22 cellular contexts compared by ENCODE assay signal in genomic region chr3:152458023-152458724, GRCh38.
DNase-seq lines count a peak whose midpoint lies in the region; ATAC-seq and TF ChIP-seq lines count a peak whose summit lies in the region.
"Had no signal": no experiment of that assay in that cellular context is flagged by ENCODE, and none has a peak within 500 bp of the region (broad histone marks: within the 10 kb centered on the region; RNA-seq: fewer than 3 reads in every experiment).

No MANE protein-coding gene starts in this region.

- POLR2A ChIA-PET in activated CD4-positive, alpha-beta memory T cell treated with anti-CD3 and anti-CD28 coated beads, Interleukin-2, amount 10 ng/mL, durations not matched to agents 7 days and 5 days (lab: Charles Lee), result interaction anchor here (0.6 to 1.6 kb wide), 4 partner anchors 10 to 264 kb away, joined by 3 to 9 read pairs (median 4); no protein-coding TSS in a partner anchor

- no peaks in the 10 kb centered on the region for H3K27me3 ChIP-seq in transverse colon
- H3K27me3 ChIP-seq: ascending aorta, esophagus squamous epithelium had no signal

- peaks cover 48% of the 10 kb centered on the region for H3K4me1 Mint-ChIP-seq in activated naive CD4-positive, alpha-beta T cell treated with anti-CD3 and anti-CD28 coated beads, Interleukin-2, amount 50 U/mL, for 24 hours
- H3K4me1 Mint-ChIP-seq in activated CD4-positive, alpha-beta memory T cell treated with anti-CD3 and anti-CD28 coated beads, Interleukin-2, amount 10 ng/mL, durations not matched to agents 7 days and 5 days, result peaks cover 26% of the 10 kb centered on the region
- peaks cover 12 to 34% of the 10 kb centered on the region in 2 donors for H3K4me1 Mint-ChIP-seq in effector memory CD8-positive, alpha-beta T cell (ENCODE audit: low read depth in 2 of 2)
- peaks cover 31% of the 10 kb centered on the region for H3K4me1 Mint-ChIP-seq in stimulated activated naive CD8-positive, alpha-beta T cell treated with anti-CD3 and anti-CD28 coated beads, Interleukin-15, amount 100 ng/mL, for 72 hours

- in situ Hi-C loops in transverse colon (cut with MboI; ENCODE audit: low pct_ligation_motif_present in 1 of 4, low pct_unique_long_range_greater_than_20kb in 1 of 4, low sequenced_read_pairs in 3 of 4), result no loop called here

- peak overlapping the region in 2 of 4 donors; percentile 13 to 30 for H3K27ac ChIP-seq in transverse colon
- H3K27ac ChIP-seq: esophagus squamous epithelium, KMS-11, prostate gland had no signal

- peak overlapping the region; percentile 48 for H3K27ac Mint-ChIP-seq in activated naive CD4-positive, alpha-beta T cell treated with anti-CD3 and anti-CD28 coated beads, Interleukin-2, amount 50 U/mL, for 24 hours
- H3K27ac Mint-ChIP-seq in activated CD4-positive, alpha-beta memory T cell treated with anti-CD3 and anti-CD28 coated beads, Interleukin-2, amount 10 ng/mL, durations not matched to agents 7 days and 5 days, result peak overlapping the region; percentile 56
- H3K27ac Mint-ChIP-seq in effector memory CD8-positive, alpha-beta T cell, result peak overlapping the region; percentile 41 to 81
- peak overlapping the region; percentile 22 to 61 for H3K27ac Mint-ChIP-seq in stimulated activated naive CD8-positive, alpha-beta T cell treated with anti-CD3 and anti-CD28 coated beads, Interleukin-15, amount 100 ng/mL, for 72 hours
- H3K27ac Mint-ChIP-seq: GM23338, mesothelial cell of epicardium had no signal

- no peak for TF ChIP-seq EP300 in transverse colon (IDR thresholded peaks at IDR 0.05; ENCODE audit: low read depth)

- no peak overlapping the region for H3K4me3 Mint-ChIP-seq in activated naive CD4-positive, alpha-beta T cell treated with anti-CD3 and anti-CD28 coated beads, Interleukin-2, amount 50 U/mL, for 24 hours
- no peak overlapping the region for H3K4me3 Mint-ChIP-seq in activated CD4-positive, alpha-beta memory T cell treated with anti-CD3 and anti-CD28 coated beads, Interleukin-2, amount 10 ng/mL, durations not matched to agents 7 days and 5 days
- peak overlapping the region in 1 of 2 donors; percentile 29 for H3K4me3 Mint-ChIP-seq in effector memory CD8-positive, alpha-beta T cell
- no peak overlapping the region for H3K4me3 Mint-ChIP-seq in stimulated activated naive CD8-positive, alpha-beta T cell treated with anti-CD3 and anti-CD28 coated beads, Interleukin-15, amount 100 ng/mL, for 72 hours
- H3K4me3 Mint-ChIP-seq: GM23338, mesothelial cell of epicardium had no signal

- no peaks in the 10 kb centered on the region for H3K27me3 Mint-ChIP-seq in activated naive CD4-positive, alpha-beta T cell treated with anti-CD3 and anti-CD28 coated beads, Interleukin-2, amount 50 U/mL, for 24 hours
- H3K27me3 Mint-ChIP-seq in activated CD4-positive, alpha-beta memory T cell treated with anti-CD3 and anti-CD28 coated beads, Interleukin-2, amount 10 ng/mL, durations not matched to agents 7 days and 5 days, result no peaks in the 10 kb centered on the region
- no peaks in the 10 kb centered on the region for H3K27me3 Mint-ChIP-seq in effector memory CD8-positive, alpha-beta T cell
- H3K27me3 Mint-ChIP-seq in stimulated activated naive CD8-positive, alpha-beta T cell treated with anti-CD3 and anti-CD28 coated beads, Interleukin-15, amount 100 ng/mL, for 72 hours, result no peaks in the 10 kb centered on the region

- intact Hi-C loops in transverse colon (cut with DNase I; ENCODE audit: low total_unique reads), result no loop called here

- ATAC-seq in effector memory CD8-positive, alpha-beta T cell (replicated peaks), result no peak
- no peak for ATAC-seq in stimulated activated naive CD8-positive, alpha-beta T cell treated with anti-CD3 and anti-CD28 coated beads, Interleukin-15, amount 100 ng/mL, for 72 hours
- ATAC-seq: GM23338 had no signal

- TF ChIP-seq CTCF in transverse colon (IDR thresholded peaks at IDR 0.05), result no peak

- H3K4me1 ChIP-seq in transverse colon, result peaks cover 4 to 27% (median 12%) of the 10 kb centered on the region in 4 donors
- H3K4me1 ChIP-seq: prostate gland had no signal

- no peak for TF ChIP-seq POLR2A in transverse colon (IDR thresholded peaks at IDR 0.05)

- WGBS in transverse colon (ENCODE audit: low coverage in 1 of 2), 2 donors, result 80 to 86% methylated on average over 2 to 6 of the region's 6 CpGs

- no peak overlapping the region for H3K4me3 ChIP-seq in transverse colon
- H3K4me3 ChIP-seq: ascending aorta, esophagus squamous epithelium, GM23338, prostate gland had no signal

- no peak for DNase-seq in activated naive CD4-positive, alpha-beta T cell (lab: John Stamatoyannopoulos, UW)
- no peak for DNase-seq in activated CD4-positive, alpha-beta memory T cell treated with anti-CD3 and anti-CD28 coated beads, Interleukin-2, amount 10 ng/mL, durations not matched to agents 7 days and 5 days
- DNase-seq in effector memory CD8-positive, alpha-beta T cell, result no peak
- no peak for DNase-seq in stimulated activated naive CD8-positive, alpha-beta T cell treated with anti-CD3 and anti-CD28 coated beads, Interleukin-15, amount 100 ng/mL, for 72 hours
- DNase-seq in transverse colon (no peak), inferior parietal cortex (ENCODE audit: extremely low spot score) (no peak), RPMI8226 (no peak)
- DNase-seq: effector CD4-positive, alpha-beta T cell; esophagus squamous epithelium; glutamatergic neuron; NCI-H187 treated with DMSO at 0.1 percent for 48 hours; NCI-H2227 treated with DMSO at 0.1 percent for 48 hours; NCI-H774; SHP77 treated with DMSO at 0.1 percent for 48 hours; stimulated activated naive CD4-positive, alpha-beta T cell; trophoblast cell had no signal

- no peaks in the 10 kb centered on the region for H3K9me3 ChIP-seq in transverse colon
- H3K9me3 ChIP-seq: ascending aorta, esophagus squamous epithelium, prostate gland had no signal

- CTCF ChIA-PET in activated CD4-positive, alpha-beta memory T cell treated with anti-CD3 and anti-CD28 coated beads, Interleukin-2, amount 10 ng/mL, durations not matched to agents 7 days and 5 days (lab: Charles Lee), result no interaction called here

- H3K36me3 Mint-ChIP-seq in activated naive CD4-positive, alpha-beta T cell treated with anti-CD3 and anti-CD28 coated beads, Interleukin-2, amount 50 U/mL, for 24 hours, result peaks cover 13% of the 10 kb centered on the region
- peaks cover 58% of the 10 kb centered on the region for H3K36me3 Mint-ChIP-seq in activated CD4-positive, alpha-beta memory T cell treated with anti-CD3 and anti-CD28 coated beads, Interleukin-2, amount 10 ng/mL, durations not matched to agents 7 days and 5 days (ENCODE audit: low read depth)
- peaks cover 90% of the 10 kb centered on the region for H3K36me3 Mint-ChIP-seq in effector memory CD8-positive, alpha-beta T cell (ENCODE audit: insufficient read depth)

- peaks cover 0 to 22% (median 9%) of the 10 kb centered on the region in 4 donors for H3K36me3 ChIP-seq in transverse colon
- H3K36me3 ChIP-seq: prostate gland had no signal

- H3K9me3 Mint-ChIP-seq in activated naive CD4-positive, alpha-beta T cell treated with anti-CD3 and anti-CD28 coated beads, Interleukin-2, amount 50 U/mL, for 24 hours, result no peaks in the 10 kb centered on the region
- no peaks in the 10 kb centered on the region for H3K9me3 Mint-ChIP-seq in activated CD4-positive, alpha-beta memory T cell treated with anti-CD3 and anti-CD28 coated beads, Interleukin-2, amount 10 ng/mL, durations not matched to agents 7 days and 5 days
- H3K9me3 Mint-ChIP-seq in effector memory CD8-positive, alpha-beta T cell, result no peaks in the 10 kb centered on the region
- H3K9me3 Mint-ChIP-seq in stimulated activated naive CD8-positive, alpha-beta T cell treated with anti-CD3 and anti-CD28 coated beads, Interleukin-15, amount 100 ng/mL, for 72 hours, result no peaks in the 10 kb centered on the region
- H3K9me3 Mint-ChIP-seq: GM23338, mesothelial cell of epicardium had no signal
